In genomic region chr1:59703226-59703917, GRCh38 we compare ENCODE assay signal across 13 cellular contexts.
DNase-seq lines count a peak whose midpoint lies in the region; ATAC-seq and TF ChIP-seq lines count a peak whose summit lies in the region.
"Had no signal": no experiment of that assay in that cellular context is flagged by ENCODE, and none has a peak within 500 bp of the region (broad histone marks: within the 10 kb centered on the region; RNA-seq: fewer than 3 reads in every experiment).

No MANE protein-coding gene starts in this region.

- no TSS peak for BruUV-seq in OCI-LY7 (replicated peaks; lab: Mats Ljungman, UMichigan)

- DNase-seq in HCEC 1CT (peak; percentile 78), cardiac fibroblast (ENCODE audit: low read depth in 2 of 2) (peak; percentile 46 to 71), hepatic stellate cell (ENCODE audit: low spot score) (peak; percentile 37), thyroid gland (no peak), ureter (ENCODE audit: low spot score) (no peak), OCI-LY7 (ENCODE audit: low spot score) (no peak)
- no peak for DNase-seq in activated naive CD4-positive, alpha-beta T cell treated with anti-CD3 and anti-CD28 coated beads, Interleukin-2, amount 50 U/mL, for 72 hours (ENCODE audit: low spot score in 2 of 2)
- DNase-seq: Caco-2, lower lobe of right lung, NCI-H345, RPMI8226 had no signal

- no peaks in the 10 kb centered on the region for H4K20me1 ChIP-seq in OCI-LY7 (ENCODE audit: insufficient read depth, low read length)

- H3K4me2 ChIP-seq in OCI-LY7 (ENCODE audit: low read length), result no peak overlapping the region

- H3K9me3 ChIP-seq in thyroid gland (no peaks in the 10 kb centered on the region), OCI-LY7 (ENCODE audit: low read length) (no peaks in the 10 kb centered on the region)
- H3K9me3 ChIP-seq: Caco-2, lower lobe of right lung had no signal

- no peaks in the 10 kb centered on the region for H3K9me2 ChIP-seq in OCI-LY7 (ENCODE audit: insufficient read depth, low read length)

- 84 to 86% methylated on average over 1 of the region's 1 CpG for WGBS in thyroid gland, 2 donors

- H3K36me3 Mint-ChIP-seq in activated naive CD4-positive, alpha-beta T cell treated with anti-CD3 and anti-CD28 coated beads, Interleukin-2, amount 50 U/mL, for 72 hours, result no peaks in the 10 kb centered on the region
- H3K36me3 Mint-ChIP-seq: brain had no signal

- CTCF ChIA-PET in OCI-LY7 (lab: Charles Lee; ENCODE audit: unreplicated experiment), result no interaction called here

- no peak for TF ChIP-seq POLR2A in thyroid gland (IDR thresholded peaks at IDR 0.05)

- H3K4me3 ChIP-seq in cardiac fibroblast (replicated peaks in 1 of 2; ENCODE audit: low read depth in 2 of 2, low read length in 2 of 2), result no peak overlapping the region
- no peak overlapping the region for H3K4me3 ChIP-seq in thyroid gland (replicated peaks in 1 of 3)
- H3K4me3 ChIP-seq in OCI-LY7 (ENCODE audit: low read depth, low read length, poor library complexity, severe bottlenecking), result no peak overlapping the region
- H3K4me3 ChIP-seq: lower lobe of right lung had no signal

- no peaks in the 10 kb centered on the region for H3K27me3 ChIP-seq in thyroid gland

- H3K36me3 ChIP-seq in thyroid gland (no peaks in the 10 kb centered on the region), OCI-LY7 (ENCODE audit: insufficient read depth, low read length) (no peaks in the 10 kb centered on the region)
- H3K36me3 ChIP-seq: lower lobe of right lung had no signal

- H3K79me2 ChIP-seq in OCI-LY7 (ENCODE audit: insufficient read depth, low read depth, low read length), result no peaks in the 10 kb centered on the region

- intact Hi-C loops in thyroid gland (cut with DNase I) (loop anchor here (10.0 kb wide), 1 partner anchor 959 kb away; no protein-coding TSS in a partner anchor), OCI-LY7 (cut with micrococcal nuclease; ENCODE audit: unreplicated experiment) (no loop called here)

- peaks cover 4 to 37% of the 10 kb centered on the region in 2 donors for H3K4me1 ChIP-seq in thyroid gland
- no peaks in the 10 kb centered on the region for H3K4me1 ChIP-seq in OCI-LY7 (ENCODE audit: insufficient read depth, low read length, poor library complexity, severe bottlenecking)
- H3K4me1 ChIP-seq: Caco-2 had no signal

- no peak for ATAC-seq in activated naive CD4-positive, alpha-beta T cell treated with anti-CD3 and anti-CD28 coated beads, Interleukin-2, amount 50 U/mL, for 72 hours
- ATAC-seq in HG03521 (IDR thresholded peaks at IDR 0.05; ENCODE audit: unreplicated experiment), result no peak
- ATAC-seq: lower lobe of right lung had no signal

- TF ChIP-seq CTCF in cardiac fibroblast (IDR thresholded peaks at IDR 0.05; ENCODE audit: low read depth, low read length), result no peak
- TF ChIP-seq CTCF in thyroid gland (IDR thresholded peaks at IDR 0.05), result no peak
- no peak for TF ChIP-seq CTCF in OCI-LY7 (conservative IDR thresholded peaks at IDR 0.05; ENCODE audit: low read length)

- H3K27ac ChIP-seq in thyroid gland (peak overlapping the region in 2 of 3 donors; percentile 14 to 31), OCI-LY7 (ENCODE audit: low read depth, low read length, poor library complexity, severe bottlenecking) (no peak overlapping the region)
- H3K27ac ChIP-seq: lower lobe of right lung had no signal

- H3K27ac Mint-ChIP-seq in activated naive CD4-positive, alpha-beta T cell treated with anti-CD3 and anti-CD28 coated beads, Interleukin-2, amount 50 U/mL, for 72 hours, result no peak overlapping the region

- H2AFZ ChIP-seq in OCI-LY7 (ENCODE audit: low read length), result no peak overlapping the region

- no peaks in the 10 kb centered on the region for H3K9me3 Mint-ChIP-seq in activated naive CD4-positive, alpha-beta T cell treated with anti-CD3 and anti-CD28 coated beads, Interleukin-2, amount 50 U/mL, for 72 hours
- H3K9me3 Mint-ChIP-seq: brain had no signal

- POLR2A ChIA-PET in OCI-LY7 (lab: Charles Lee), result no interaction called here

Comparison
In these comparisons a context has a peak if more than half of its experiments do, and no peak if none do; other contexts are left out.
1. DNase-seq: peak in HCEC 1CT (single experiment), cardiac fibroblast (2 of 2) and hepatic stellate cell (single experiment); none in thyroid gland (0 of 2), ureter (single experiment), activated naive CD4-positive, alpha-beta T cell treated with anti-CD3 and anti-CD28 coated beads, Interleukin-2, amount 50 U/mL, for 72 hours (0 of 2) and OCI-LY7 (single experiment).